ENCODE assay signal across 16 cellular contexts in genomic region chr18:49025767-49026500, GRCh38.
DNase-seq lines count a peak whose midpoint lies in the region; ATAC-seq and TF ChIP-seq lines count a peak whose summit lies in the region.
"Had no signal": no experiment of that assay in that cellular context is flagged by ENCODE, and none has a peak within 500 bp of the region (broad histone marks: within the 10 kb centered on the region; RNA-seq: fewer than 3 reads in every experiment).

No MANE protein-coding gene starts in this region.

- H3K4me1 Mint-ChIP-seq in IgD-negative memory B cell: peaks cover 17 to 23% (median 23%) of the 10 kb centered on the region in 3 donors
- peaks cover 23% of the 10 kb centered on the region for H3K4me1 Mint-ChIP-seq in stimulated activated effector memory CD8-positive, alpha-beta T cell treated with anti-CD3 and anti-CD28 coated beads, Interleukin-12 subunit alpha, Interleukin-12 subunit beta, amount 100 ng/mL, for 72 hours

- peak; percentile 53 for DNase-seq in DMS53 (lab: John Stamatoyannopoulos, UW)
- no peak for DNase-seq in DMS53 treated with DMSO at 0.1 percent for 48 hours (lab: John Stamatoyannopoulos, UW; ENCODE audit: unreplicated experiment)
- peak; percentile 28 for DNase-seq in epithelial cell of esophagus (ENCODE audit: low read depth)
- DNase-seq in stimulated activated effector memory CD8-positive, alpha-beta T cell treated with anti-CD3 and anti-CD28 coated beads, Interleukin-12 subunit alpha, Interleukin-12 subunit beta, amount 100 ng/mL, for 72 hours (ENCODE audit: low spot score in 2 of 2): no peak
- no peak for DNase-seq in NCI-H748 treated with DMSO at 0.1 percent for 48 hours (lab: John Stamatoyannopoulos, UW)
- no peak for DNase-seq in HuH-7 (ENCODE audit: low spot score)
- DNase-seq in amygdala (lab: John Stamatoyannopoulos, UW): no peak
- DNase-seq: activated CD4-positive, CD25-positive, alpha-beta regulatory T cell treated with anti-CD3 and anti-CD28 coated beads, Interleukin-2, amount 50 U/mL, for 72 hours; central memory CD4-positive, alpha-beta T cell; effector CD4-positive, alpha-beta T cell; GDM1; mucosa of descending colon; NCI-H1694 treated with DMSO at 0.1 percent for 48 hours; NK-92 treated with Interleukin-12 subunit alpha and Interleukin-12 subunit beta, amount 100 ng/mL, for 24 hours had no signal

- peaks cover 3% of the 10 kb centered on the region for H3K27me3 Mint-ChIP-seq in IgD-negative memory B cell

- peaks cover 1% of the 10 kb centered on the region for H3K36me3 Mint-ChIP-seq in IgD-negative memory B cell
- H3K36me3 Mint-ChIP-seq in stimulated activated effector memory CD8-positive, alpha-beta T cell treated with anti-CD3 and anti-CD28 coated beads, Interleukin-12 subunit alpha, Interleukin-12 subunit beta, amount 100 ng/mL, for 72 hours: no peaks in the 10 kb centered on the region

- peak overlapping the region in 2 of 3 donors; percentile 53 to 55 for H3K27ac Mint-ChIP-seq in IgD-negative memory B cell
- H3K27ac Mint-ChIP-seq in stimulated activated effector memory CD8-positive, alpha-beta T cell treated with anti-CD3 and anti-CD28 coated beads, Interleukin-12 subunit alpha, Interleukin-12 subunit beta, amount 100 ng/mL, for 72 hours: peak overlapping the region; percentile 29

- no peak overlapping the region for H3K4me3 ChIP-seq in epithelial cell of esophagus (ENCODE audit: low read length)
- H3K4me3 ChIP-seq: mucosa of descending colon, thoracic aorta had no signal

- H3K9me3 Mint-ChIP-seq in IgD-negative memory B cell: no peaks in the 10 kb centered on the region
- H3K9me3 Mint-ChIP-seq in stimulated activated effector memory CD8-positive, alpha-beta T cell treated with anti-CD3 and anti-CD28 coated beads, Interleukin-12 subunit alpha, Interleukin-12 subunit beta, amount 100 ng/mL, for 72 hours: no peaks in the 10 kb centered on the region

- peak overlapping the region in 1 of 4 donors; percentile 77 for H3K4me3 Mint-ChIP-seq in IgD-negative memory B cell
- H3K4me3 Mint-ChIP-seq in stimulated activated effector memory CD8-positive, alpha-beta T cell treated with anti-CD3 and anti-CD28 coated beads, Interleukin-12 subunit alpha, Interleukin-12 subunit beta, amount 100 ng/mL, for 72 hours: no peak overlapping the region

- no peak for TF ChIP-seq CTCF in epithelial cell of esophagus (IDR thresholded peaks at IDR 0.05; ENCODE audit: insufficient read depth, low read depth, low read length, missing control alignments)

- ATAC-seq in stimulated activated effector memory CD8-positive, alpha-beta T cell treated with anti-CD3 and anti-CD28 coated beads, Interleukin-12 subunit alpha, Interleukin-12 subunit beta, amount 100 ng/mL, for 72 hours: no peak
- ATAC-seq: mucosa of descending colon had no signal

Comparison
In these comparisons a context has a peak if more than half of its experiments do, and no peak if none do; other contexts are left out.
1. DNase-seq: peak in DMS53 (single experiment) and epithelial cell of esophagus (single experiment); none in DMS53 treated with DMSO at 0.1 percent for 48 hours (single experiment), stimulated activated effector memory CD8-positive, alpha-beta T cell treated with anti-CD3 and anti-CD28 coated beads, Interleukin-12 subunit alpha, Interleukin-12 subunit beta, amount 100 ng/mL, for 72 hours (0 of 2), NCI-H748 treated with DMSO at 0.1 percent for 48 hours (single experiment), HuH-7 (single experiment) and amygdala (0 of 56).